In the genomic region with DNA sequence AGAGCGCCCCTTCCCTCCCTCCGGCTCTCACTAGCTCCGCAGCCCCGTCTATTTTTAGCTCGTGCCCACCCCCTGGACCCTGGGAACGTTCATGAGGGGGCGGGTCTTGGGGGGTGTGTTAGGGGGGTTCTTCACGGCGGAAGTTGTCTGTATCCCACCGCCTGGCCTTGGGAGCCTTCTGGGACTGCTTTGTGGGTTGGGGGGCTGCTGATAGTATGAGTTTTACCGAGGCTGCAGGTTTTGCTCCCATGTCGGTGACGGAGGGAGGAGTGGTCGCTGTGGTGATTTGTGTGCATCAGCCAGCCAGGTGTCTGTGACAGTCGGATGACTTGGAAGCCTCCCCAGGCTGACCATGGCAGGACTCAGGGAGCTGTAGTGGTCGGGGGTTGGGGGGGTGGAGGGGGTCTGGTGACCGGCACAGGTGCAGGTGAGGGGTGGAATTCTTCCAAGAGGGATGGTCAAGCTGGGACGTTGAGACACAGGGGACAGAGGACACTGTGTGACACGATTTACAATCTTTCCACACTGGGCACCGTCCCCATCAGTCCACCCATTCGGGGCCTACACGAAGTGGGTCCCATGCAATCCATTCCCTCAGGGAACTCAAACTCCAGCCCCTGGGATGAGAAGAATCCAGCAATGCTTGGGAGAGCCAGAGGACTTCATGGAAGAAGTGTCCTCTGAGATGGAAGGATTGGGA, we compare ENCODE assay signal across 1 cellular context.
TF ChIP-seq lines count a peak whose summit lies in the region.

No MANE protein-coding gene starts in this region.

TF ChIP-seq in H1, 55 proteins besides CTCF, POLR2A, EP300 and RAD21:
- TF ChIP-seq RBBP5 (IDR thresholded peaks at IDR 0.05; ENCODE audit: borderline replicate concordance, low read depth, low read length) (no peak), SAP30 (IDR thresholded peaks at IDR 0.05; ENCODE audit: insufficient read depth, insufficient replicate concordance, low read length) (no peak), ASH2L (IDR thresholded peaks at IDR 0.05; ENCODE audit: low read length) (no peak), JUND (IDR thresholded peaks at IDR 0.05; ENCODE audit: low read length) (no peak), NANOG (IDR thresholded peaks at IDR 0.05; ENCODE audit: insufficient read depth, low read depth, low read length, poor library complexity, severe bottlenecking) (no peak), SIRT6 (IDR thresholded peaks at IDR 0.05; ENCODE audit: low read length) (no peak), KDM1A (IDR thresholded peaks at IDR 0.05; ENCODE audit: borderline replicate concordance, low read length) (no peak), YY1 (IDR thresholded peaks at IDR 0.05; ENCODE audit: low read depth, low read length) (no peak), SRF (IDR thresholded peaks at IDR 0.05; ENCODE audit: low read depth, low read length) (no peak)
- TF ChIP-seq, protein P1, sequence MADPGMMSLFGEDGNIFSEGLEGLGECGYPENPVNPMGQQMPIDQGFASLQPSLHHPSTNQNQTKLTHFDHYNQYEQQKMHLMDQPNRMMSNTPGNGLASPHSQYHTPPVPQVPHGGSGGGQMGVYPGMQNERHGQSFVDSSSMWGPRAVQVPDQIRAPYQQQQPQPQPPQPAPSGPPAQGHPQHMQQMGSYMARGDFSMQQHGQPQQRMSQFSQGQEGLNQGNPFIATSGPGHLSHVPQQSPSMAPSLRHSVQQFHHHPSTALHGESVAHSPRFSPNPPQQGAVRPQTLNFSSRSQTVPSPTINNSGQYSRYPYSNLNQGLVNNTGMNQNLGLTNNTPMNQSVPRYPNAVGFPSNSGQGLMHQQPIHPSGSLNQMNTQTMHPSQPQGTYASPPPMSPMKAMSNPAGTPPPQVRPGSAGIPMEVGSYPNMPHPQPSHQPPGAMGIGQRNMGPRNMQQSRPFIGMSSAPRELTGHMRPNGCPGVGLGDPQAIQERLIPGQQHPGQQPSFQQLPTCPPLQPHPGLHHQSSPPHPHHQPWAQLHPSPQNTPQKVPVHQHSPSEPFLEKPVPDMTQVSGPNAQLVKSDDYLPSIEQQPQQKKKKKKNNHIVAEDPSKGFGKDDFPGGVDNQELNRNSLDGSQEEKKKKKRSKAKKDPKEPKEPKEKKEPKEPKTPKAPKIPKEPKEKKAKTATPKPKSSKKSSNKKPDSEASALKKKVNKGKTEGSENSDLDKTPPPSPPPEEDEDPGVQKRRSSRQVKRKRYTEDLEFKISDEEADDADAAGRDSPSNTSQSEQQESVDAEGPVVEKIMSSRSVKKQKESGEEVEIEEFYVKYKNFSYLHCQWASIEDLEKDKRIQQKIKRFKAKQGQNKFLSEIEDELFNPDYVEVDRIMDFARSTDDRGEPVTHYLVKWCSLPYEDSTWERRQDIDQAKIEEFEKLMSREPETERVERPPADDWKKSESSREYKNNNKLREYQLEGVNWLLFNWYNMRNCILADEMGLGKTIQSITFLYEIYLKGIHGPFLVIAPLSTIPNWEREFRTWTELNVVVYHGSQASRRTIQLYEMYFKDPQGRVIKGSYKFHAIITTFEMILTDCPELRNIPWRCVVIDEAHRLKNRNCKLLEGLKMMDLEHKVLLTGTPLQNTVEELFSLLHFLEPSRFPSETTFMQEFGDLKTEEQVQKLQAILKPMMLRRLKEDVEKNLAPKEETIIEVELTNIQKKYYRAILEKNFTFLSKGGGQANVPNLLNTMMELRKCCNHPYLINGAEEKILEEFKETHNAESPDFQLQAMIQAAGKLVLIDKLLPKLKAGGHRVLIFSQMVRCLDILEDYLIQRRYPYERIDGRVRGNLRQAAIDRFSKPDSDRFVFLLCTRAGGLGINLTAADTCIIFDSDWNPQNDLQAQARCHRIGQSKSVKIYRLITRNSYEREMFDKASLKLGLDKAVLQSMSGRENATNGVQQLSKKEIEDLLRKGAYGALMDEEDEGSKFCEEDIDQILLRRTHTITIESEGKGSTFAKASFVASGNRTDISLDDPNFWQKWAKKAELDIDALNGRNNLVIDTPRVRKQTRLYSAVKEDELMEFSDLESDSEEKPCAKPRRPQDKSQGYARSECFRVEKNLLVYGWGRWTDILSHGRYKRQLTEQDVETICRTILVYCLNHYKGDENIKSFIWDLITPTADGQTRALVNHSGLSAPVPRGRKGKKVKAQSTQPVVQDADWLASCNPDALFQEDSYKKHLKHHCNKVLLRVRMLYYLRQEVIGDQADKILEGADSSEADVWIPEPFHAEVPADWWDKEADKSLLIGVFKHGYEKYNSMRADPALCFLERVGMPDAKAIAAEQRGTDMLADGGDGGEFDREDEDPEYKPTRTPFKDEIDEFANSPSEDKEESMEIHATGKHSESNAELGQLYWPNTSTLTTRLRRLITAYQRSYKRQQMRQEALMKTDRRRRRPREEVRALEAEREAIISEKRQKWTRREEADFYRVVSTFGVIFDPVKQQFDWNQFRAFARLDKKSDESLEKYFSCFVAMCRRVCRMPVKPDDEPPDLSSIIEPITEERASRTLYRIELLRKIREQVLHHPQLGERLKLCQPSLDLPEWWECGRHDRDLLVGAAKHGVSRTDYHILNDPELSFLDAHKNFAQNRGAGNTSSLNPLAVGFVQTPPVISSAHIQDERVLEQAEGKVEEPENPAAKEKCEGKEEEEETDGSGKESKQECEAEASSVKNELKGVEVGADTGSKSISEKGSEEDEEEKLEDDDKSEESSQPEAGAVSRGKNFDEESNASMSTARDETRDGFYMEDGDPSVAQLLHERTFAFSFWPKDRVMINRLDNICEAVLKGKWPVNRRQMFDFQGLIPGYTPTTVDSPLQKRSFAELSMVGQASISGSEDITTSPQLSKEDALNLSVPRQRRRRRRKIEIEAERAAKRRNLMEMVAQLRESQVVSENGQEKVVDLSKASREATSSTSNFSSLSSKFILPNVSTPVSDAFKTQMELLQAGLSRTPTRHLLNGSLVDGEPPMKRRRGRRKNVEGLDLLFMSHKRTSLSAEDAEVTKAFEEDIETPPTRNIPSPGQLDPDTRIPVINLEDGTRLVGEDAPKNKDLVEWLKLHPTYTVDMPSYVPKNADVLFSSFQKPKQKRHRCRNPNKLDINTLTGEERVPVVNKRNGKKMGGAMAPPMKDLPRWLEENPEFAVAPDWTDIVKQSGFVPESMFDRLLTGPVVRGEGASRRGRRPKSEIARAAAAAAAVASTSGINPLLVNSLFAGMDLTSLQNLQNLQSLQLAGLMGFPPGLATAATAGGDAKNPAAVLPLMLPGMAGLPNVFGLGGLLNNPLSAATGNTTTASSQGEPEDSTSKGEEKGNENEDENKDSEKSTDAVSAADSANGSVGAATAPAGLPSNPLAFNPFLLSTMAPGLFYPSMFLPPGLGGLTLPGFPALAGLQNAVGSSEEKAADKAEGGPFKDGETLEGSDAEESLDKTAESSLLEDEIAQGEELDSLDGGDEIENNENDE (IDR thresholded peaks at IDR 0.05; ENCODE audit: insufficient replicate concordance, low read length), result no peak
TF ChIP-seq in H1: peak in this region for 0.
